ENCODE assay signal across 8 cellular contexts in genomic region chr1:63593887-63594617, GRCh38. TPM values are rescaled to one million over a fixed set of nuclear protein-coding genes. Genes with fewer than 3 reads are reported as not detected.
DNase-seq lines count a peak whose midpoint lies in the region; ATAC-seq lines count a peak whose summit lies in the region.

No MANE protein-coding gene starts in this region.

- DNase-seq in Caki2 (ENCODE audit: low read depth) (peak; percentile 86), HT-29 (ENCODE audit: low spot score) (peak; percentile 69), SK-MEL-5 (ENCODE audit: low read depth, low spot score) (peak; percentile 58), Right ventricle myocardium superior (peak; percentile 89), pons (ENCODE audit: low spot score) (peak; percentile 35), ureter (ENCODE audit: low spot score) (peak; percentile 78)
- DNase-seq in activated naive CD4-positive, alpha-beta T cell treated with anti-CD3 and anti-CD28 coated beads, Interleukin-2, amount 50 U/mL, for 16 hours: peak; percentile 76

- intact Hi-C loops in Right ventricle myocardium superior (cut with DNase I): no loop called here

- ATAC-seq in GM21390 (IDR thresholded peaks at IDR 0.05; ENCODE audit: unreplicated experiment) (peak; percentile 36), Right ventricle myocardium superior (ENCODE audit: poor library complexity) (peak; percentile 78)

- in situ Hi-C loops in Caki2 (cut with HindIII; ENCODE audit: low pct_unique_long_range_greater_than_20kb, low sequenced_read_pairs) (no loop called here), SK-MEL-5 (cut with HindIII; ENCODE audit: low pct_unique_long_range_greater_than_20kb, low sequenced_read_pairs) (no loop called here)

RNA-seq across cellular contexts. Expression of gene PGM1, which starts 0.8 kb away (rescaled TPM):
- total RNA-seq in Caki2 (2014; rRNA removed; shearing (Covaris generic); ENCODE audit: low replicate concordance): 57.6 and 70.7 TPM in 2 replicates
- total RNA-seq in HT-29 (2014; rRNA removed; shearing (Covaris generic)): 18.0 and 19.7 TPM in 2 replicates
- total RNA-seq in SK-MEL-5 (2014; rRNA removed; shearing (Covaris generic)): 79.5 and 79.8 TPM in 2 replicates
- polyA plus RNA-seq in SK-MEL-5 (2015; cell fraction: cytosol; rRNA removed): 64.9 and 71.8 TPM in 2 replicates
- 20.0 and 22.5 TPM in 2 replicates for polyA plus RNA-seq in SK-MEL-5 (2015; cell fraction: nucleus; rRNA removed)
- 283 TPM for total RNA-seq in Right ventricle myocardium superior
- total RNA-seq in ureter: 32.9 TPM

Comparison
In these comparisons a context has a peak if more than half of its experiments do, and no peak if none do; other contexts are left out.
1. Peak in every context shown above with its lines: DNase-seq and ATAC-seq.
2. DNase-seq: peak in every context shown above with its lines; median percentile 89 in Right ventricle myocardium superior; 86 in Caki2; 78 in ureter; 76 in activated naive CD4-positive, alpha-beta T cell treated with anti-CD3 and anti-CD28 coated beads, Interleukin-2, amount 50 U/mL, for 16 hours; 69 in HT-29; 58 in SK-MEL-5; 35 in pons.